In genomic region chr16:648786-649589, GRCh38 we compare ENCODE assay signal across 8 cellular contexts. TPM values are rescaled to one million over a fixed set of nuclear protein-coding genes. Genes with fewer than 3 reads are reported as not detected.
DNase-seq lines count a peak whose midpoint lies in the region; ATAC-seq and TF ChIP-seq lines count a peak whose summit lies in the region.

Gene WDR90, plus strand, starts transcription at chr16:649365. Its CDS starts 52 bp downstream, at chr16:649417.

- no peaks in the 10 kb centered on the region for H3K27me3 ChIP-seq in CD8-positive, alpha-beta T cell (ENCODE audit: insufficient read depth, low read length)

- H3K9me3 Mint-ChIP-seq in CD8-positive, alpha-beta T cell = no peaks in the 10 kb centered on the region

- CTCF ChIA-PET in CD8-positive, alpha-beta T cell (lab: Charles Lee) = interaction anchor here (0.5 to 2.7 kb wide), 7 partner anchors 11 to 538 kb away, joined by 3 to 9 read pairs (median 4); partner anchors contain the start of genes METTL26 and RHOT2

- POLR2A ChIA-PET in CD8-positive, alpha-beta T cell (lab: Charles Lee) = interaction anchor here (0.8 to 1.2 kb wide), 5 partner anchors 12 to 47 kb away, joined by 3 to 7 read pairs (median 4); partner anchors contain the start of genes METTL26 and RHOT2

- no peaks in the 10 kb centered on the region for H3K36me3 Mint-ChIP-seq in CD8-positive, alpha-beta T cell

- intact Hi-C loops in CD8-positive, alpha-beta T cell (cut with DNase I, micrococcal nuclease) = loop anchor here (1.0 to 2.0 kb wide), 5 partner anchors 13 to 60 kb away; partner anchors contain the start of genes METTL26 (in 2 of the 2), JMJD8 (in 1 of the 2) and RHOT2 (in 1 of the 2)

- H3K27ac Mint-ChIP-seq in CD8-positive, alpha-beta T cell = peak within 1 kb of the TSS; percentile 81

- H3K27me3 Mint-ChIP-seq in CD8-positive, alpha-beta T cell (ENCODE audit: low read depth) = no peaks in the 10 kb centered on the region

- peak within 1 kb of the TSS; percentile 79 for H3K4me3 Mint-ChIP-seq in CD8-positive, alpha-beta T cell

- no peak for TF ChIP-seq CTCF in CD8-positive, alpha-beta T cell (IDR thresholded peaks at IDR 0.05)

- no peaks in the 10 kb centered on the region for H3K9me3 ChIP-seq in CD8-positive, alpha-beta T cell (ENCODE audit: low read length)

- peaks cover 20% of the 10 kb centered on the region for H3K4me1 Mint-ChIP-seq in CD8-positive, alpha-beta T cell (ENCODE audit: low read depth)

- H3K4me3 ChIP-seq in CD8-positive, alpha-beta T cell (ENCODE audit: low read depth, low read length) = peak within 1 kb of the TSS; percentile 88

- no peaks in the 10 kb centered on the region for H3K36me3 ChIP-seq in CD8-positive, alpha-beta T cell (ENCODE audit: insufficient read depth, low read length)

- DNase-seq in CD8-positive, alpha-beta T cell = peak; percentile 74 to 93 (median 91)
- DNase-seq in HT-29 (ENCODE audit: low spot score) (peak; percentile 91), NK-92 (lab: John Stamatoyannopoulos, UW; ENCODE audit: unreplicated experiment) (peak; percentile 54), lung microvascular endothelial cell (ENCODE audit: low read depth in 2 of 2) (peak; percentile 91 to 94)
- peak; percentile 96 for DNase-seq in activated CD8-positive, alpha-beta memory T cell treated with anti-CD3 and anti-CD28 coated beads for 24 hours
- peak; percentile 90 for DNase-seq in effector CD8-positive, alpha-beta T cell (lab: John Stamatoyannopoulos, UW)
- DNase-seq in stimulated activated CD4-positive, alpha-beta T cell treated with anti-CD3 and anti-CD28 coated beads, TNF-alpha, amount 100 ng/mL, for 24 hours (ENCODE audit: low read depth in 3 of 3) = peak; percentile 87 to 93 (median 88)

- H3K4me1 ChIP-seq in CD8-positive, alpha-beta T cell (ENCODE audit: insufficient read depth, low read length) = peaks cover 19% of the 10 kb centered on the region

- peak within 1 kb of the TSS; percentile 72 for H3K27ac ChIP-seq in CD8-positive, alpha-beta T cell (ENCODE audit: low read depth, low read length)

- ATAC-seq in CD8-positive, alpha-beta T cell = peak; percentile 91
- peak; percentile 69 for ATAC-seq in GM21360 (IDR thresholded peaks at IDR 0.05; ENCODE audit: unreplicated experiment)

RNA-seq across cellular contexts. Expression of gene WDR90, which starts in this region (rescaled TPM):
- total RNA-seq in CD8-positive, alpha-beta T cell = 10 to 100 TPM; 15.0 to 22.8 TPM
- total RNA-seq in HT-29 (2014; rRNA removed; shearing (Covaris generic)) = 162 and 168 TPM in 2 replicates
- 4.2 and 6.1 TPM in 2 replicates for total RNA-seq in lung microvascular endothelial cell

Comparison
In these comparisons a context has a peak if more than half of its experiments do, and no peak if none do; other contexts are left out.
1. Peak in every context shown above with its lines: DNase-seq, ATAC-seq, H3K4me3 ChIP-seq and H3K27ac ChIP-seq.